10 cellular contexts compared by ENCODE assay signal in the genomic region with DNA sequence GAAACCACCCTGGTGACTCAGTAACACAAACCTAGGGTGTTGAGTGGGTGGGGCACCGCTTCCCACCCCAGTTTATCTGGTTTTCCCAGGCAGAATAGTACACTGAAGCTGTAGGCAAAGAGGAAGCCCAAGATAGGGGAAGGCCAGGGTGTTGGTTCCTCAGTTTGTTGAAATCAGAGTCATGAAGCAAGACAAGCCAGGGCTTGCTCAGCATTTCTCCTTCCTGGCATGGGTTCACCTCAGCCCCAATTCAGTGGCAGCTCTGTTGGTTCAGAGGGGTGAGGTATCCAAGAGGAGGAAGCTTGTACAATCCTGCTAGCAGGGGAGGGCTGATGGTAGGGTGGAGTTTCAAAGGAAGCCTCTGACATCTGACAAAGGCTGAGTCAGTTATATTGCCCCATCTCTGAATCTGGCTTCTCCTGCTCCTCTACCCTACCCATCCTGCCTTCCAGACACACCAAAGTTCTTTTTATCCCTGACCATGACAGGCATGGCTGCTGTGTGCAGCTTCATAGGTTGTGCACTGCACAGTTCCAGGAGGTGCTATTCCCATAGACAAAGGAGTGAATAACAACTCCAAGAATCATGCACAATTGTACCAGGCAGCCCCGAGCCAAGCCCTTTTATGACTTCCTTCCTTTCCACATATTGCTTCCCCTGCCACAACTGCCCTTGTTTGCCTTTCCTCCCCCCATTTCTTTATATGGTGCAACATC. TPM values are rescaled to one million over a fixed set of nuclear protein-coding genes. Genes with fewer than 3 reads are reported as not detected.
A peak's percentile ranks its signal among the peaks of the same experiment; 100 is the strongest.
DNase-seq lines count a peak whose midpoint lies in the region; ATAC-seq and TF ChIP-seq lines count a peak whose summit lies in the region.
"Had no signal": no experiment of that assay in that cellular context is flagged by ENCODE, and none has a peak within 500 bp of the region (broad histone marks: within the 10 kb centered on the region; RNA-seq: fewer than 3 reads in every experiment).

No MANE protein-coding gene starts in this region.

- H4K20me1 ChIP-seq in PC-9 (ENCODE audit: insufficient read depth) (no peaks in the 10 kb centered on the region), H9 (ENCODE audit: control insufficient read depth, insufficient read depth, insufficient read length) (no peaks in the 10 kb centered on the region)

- H3K4ac ChIP-seq in H9 (ENCODE audit: low read depth, low read length), result no peak overlapping the region

- POLR2A ChIA-PET in PC-9 (lab: Charles Lee; ENCODE audit: unreplicated experiment), result interaction anchor here (0.5 to 1.1 kb wide), 3 partner anchors 11 to 337 kb away, joined by 3 to 4 read pairs (median 3); no protein-coding TSS in a partner anchor

- ATAC-seq in activated CD4-positive, CD25-positive, alpha-beta regulatory T cell treated with anti-CD3 and anti-CD28 coated beads, Interleukin-2, amount 50 U/mL, for 24 hours, result no peak

- peaks cover 73% of the 10 kb centered on the region for H3K4me1 ChIP-seq in PC-9 (replicated peaks; ENCODE audit: insufficient read depth)
- 0 out of 2 replicates have a peak, but pooled peaks cover 2% of the 10 kb centered on the region for H3K4me1 ChIP-seq in H9 (ENCODE audit: insufficient read depth, low read length)

- H3K27ac ChIP-seq in PC-9, result peak overlapping the region; percentile 96
- no peak overlapping the region for H3K27ac ChIP-seq in H9 (ENCODE audit: insufficient read length, low read depth, low read length)
- H3K27ac ChIP-seq: cardiac muscle cell had no signal

- H3K4me1 Mint-ChIP-seq in H9, result peaks cover 18 to 24% of the 10 kb centered on the region in 2 experiments

- no peak overlapping the region for H2BK20ac ChIP-seq in H9 (ENCODE audit: low read depth, low read length, poor library complexity, severe bottlenecking)

- no peaks in the 10 kb centered on the region for H3K36me3 Mint-ChIP-seq in H9 (ENCODE audit: insufficient read depth in 1 of 3, low read depth in 3 of 3)

- H2AFZ ChIP-seq in PC-9 (no peak overlapping the region), H9 (ENCODE audit: low read length) (no peak overlapping the region)

- no peaks in the 10 kb centered on the region for H3K36me3 ChIP-seq in PC-9 (ENCODE audit: low read depth)
- H3K36me3 ChIP-seq: cardiac muscle cell had no signal

- no peaks in the 10 kb centered on the region for H3K23me2 ChIP-seq in H9 (ENCODE audit: insufficient read length, low read depth, low read length, poor library complexity, severe bottlenecking)

- H4K91ac ChIP-seq in H9 (ENCODE audit: insufficient read length, low read depth, low read length), result no peak overlapping the region

- H3K14ac ChIP-seq in H9 (ENCODE audit: insufficient read depth, low read length), result no peak overlapping the region; the same call in 1 of the 2 replicates

- H3K4me3 ChIP-seq in PC-9 (peak overlapping the region; percentile 3), fibroblast of mammary gland (ENCODE audit: control insufficient read depth, low read depth, low read length) (no peak overlapping the region)
- H3K4me3 ChIP-seq: cardiac muscle cell had no signal

- H2AK5ac ChIP-seq in H9 (ENCODE audit: insufficient read length, low read length), result no peak overlapping the region

- H3K9me3 Mint-ChIP-seq in H9, result peaks cover 0 to 5% of the 10 kb centered on the region in 2 experiments; a peak in 1 of 5 replicates

- H3K79me1 ChIP-seq in H9 (ENCODE audit: insufficient read depth, low read depth, low read length, poor library complexity, severe bottlenecking), result no peaks in the 10 kb centered on the region

- intact Hi-C loops in PC-9 (cut with micrococcal nuclease; ENCODE audit: unreplicated experiment), result no loop called here

- H2BK12ac ChIP-seq in H9 (ENCODE audit: insufficient read length, low read depth, low read length), result no peak overlapping the region

- H3K79me2 ChIP-seq in PC-9 (ENCODE audit: low read depth), result no peaks in the 10 kb centered on the region
- no peaks in the 10 kb centered on the region for H3K79me2 ChIP-seq in H9 (ENCODE audit: insufficient read depth, low read length)

- no peaks in the 10 kb centered on the region for H3K9me2 ChIP-seq in PC-9 (ENCODE audit: insufficient read depth)

- DNase-seq in Daoy (ENCODE audit: low read depth), result peak; percentile 58
- peak; percentile 85 to 99 for DNase-seq in PC-9
- DNase-seq in fibroblast of mammary gland (ENCODE audit: low read depth), result peak; percentile 94
- DNase-seq in pons (ENCODE audit: low spot score), result peak; percentile 89
- no peak for DNase-seq in NCI-H2029 (lab: John Stamatoyannopoulos, UW)
- DNase-seq in GM19240 (ENCODE audit: insufficient read length, low spot score), result no peak
- no peak for DNase-seq in H9
- DNase-seq: stimulated activated CD4-positive, alpha-beta T cell treated with anti-CD3 and anti-CD28 coated beads, Interleukin-4, amount 100 ng/mL, for 1 hour had no signal

- no CpG with 5 or more reads among the region's 2 CpGs for WGBS in H9 (ENCODE audit: extremely low coverage, insufficient read length, low lambda C conversion rate)

- H4K8ac ChIP-seq in H9 (replicated peaks; ENCODE audit: insufficient read length, low read depth, low read length), result no peak overlapping the region

- no peaks in the 10 kb centered on the region for H3K27me3 Mint-ChIP-seq in H9 (ENCODE audit: low read depth)

- H3K56ac ChIP-seq in H9 (ENCODE audit: insufficient read length, low read depth, low read length), result no peak overlapping the region

- no peaks in the 10 kb centered on the region for H3K27me3 ChIP-seq in PC-9 (ENCODE audit: insufficient read depth, low read depth)
- no peaks in the 10 kb centered on the region for H3K27me3 ChIP-seq in H9 (ENCODE audit: insufficient read depth, low read length)

- H3K9me3 ChIP-seq in PC-9 (ENCODE audit: insufficient read depth, low read depth) (no peaks in the 10 kb centered on the region; the same call in none of the 2 replicates), H9 (ENCODE audit: control insufficient read depth, low read depth, low read length) (no peaks in the 10 kb centered on the region)

- H4K5ac ChIP-seq in H9 (ENCODE audit: insufficient read length, low read depth, low read length), result no peak overlapping the region

- no peak overlapping the region for H3K9ac ChIP-seq in H9 (ENCODE audit: extremely low read depth, insufficient read length, low read length)

- CTCF ChIA-PET in PC-9 (lab: Charles Lee), result no interaction called here

- TF ChIP-seq CTCF in PC-9 (conservative IDR thresholded peaks at IDR 0.05) (no peak), fibroblast of mammary gland (conservative IDR thresholded peaks at IDR 0.05; ENCODE audit: control insufficient read depth, insufficient read depth, low read depth, low read length) (no peak), H9 (conservative IDR thresholded peaks at IDR 0.05) (no peak)

- H3K27ac Mint-ChIP-seq in H9, result no peak overlapping the region; a peak in 1 of 7 replicates

- peak overlapping the region; percentile 73 for H3K4me2 ChIP-seq in PC-9
- H3K4me2 ChIP-seq in H9 (ENCODE audit: insufficient read depth, insufficient read length, low read length), result no peak overlapping the region

- no peak overlapping the region for H3T11ph ChIP-seq in H9 (ENCODE audit: low read length)

- H3K18ac ChIP-seq in H9 (ENCODE audit: insufficient read length, low read depth, low read length), result no peak overlapping the region

- no peak overlapping the region for H2BK5ac ChIP-seq in H9 (ENCODE audit: insufficient read length, low read length)

- H3K23ac ChIP-seq in H9 (ENCODE audit: insufficient read length, low read depth, low read length), result no peak overlapping the region

- peaks cover 70% of the 10 kb centered on the region for H3F3A ChIP-seq in PC-9 (ENCODE audit: insufficient read depth, low read depth)

- no peak overlapping the region for H2BK120ac ChIP-seq in H9 (ENCODE audit: low read depth, low read length, poor library complexity, severe bottlenecking)

- H2BK15ac ChIP-seq in H9 (ENCODE audit: low read depth, low read length), result no peak overlapping the region

- no peak overlapping the region; a peak in 1 of 5 replicates for H3K4me3 Mint-ChIP-seq in H9

- BruUV-seq in PC-9 (replicated peaks; lab: Mats Ljungman, UMichigan), result no TSS peak

RNA-seq across cellular contexts. Expression of gene RAB10, which starts 24.9 kb away (rescaled TPM):
- total RNA-seq in Daoy (2014; rRNA removed; shearing (Covaris generic)), result 117 and 158 TPM in 2 replicates
- total RNA-seq in PC-9 (2021) (150 and 171 TPM in 2 replicates), H9 (2021) (124 and 130 TPM in 2 replicates)

RNA-seq across cellular contexts. Expression of gene KIF3C, which starts 26.7 kb away (rescaled TPM):
- total RNA-seq in Daoy (2014; rRNA removed; shearing (Covaris generic)), result 7.8 and 16.9 TPM in 2 replicates
- 41.2 and 50.5 TPM in 2 replicates for total RNA-seq in PC-9 (2021)
- 35.2 and 41.4 TPM in 2 replicates for total RNA-seq in H9 (2021)

Comparison
In these comparisons a context has a peak if more than half of its experiments do, and no peak if none do; other contexts are left out.
1. DNase-seq: peak in Daoy (single experiment), PC-9 (2 of 2), fibroblast of mammary gland (single experiment) and pons (single experiment); none in NCI-H2029 (single experiment), GM19240 (single experiment) and H9 (single experiment).